In genomic region chr7:67765481-67765880, GRCh38 we compare ENCODE assay signal across 34 cellular contexts.
"Had no signal": no experiment of that assay in that cellular context is flagged by ENCODE, and none has a peak within 500 bp of the region (broad histone marks: within the 10 kb centered on the region; RNA-seq: fewer than 3 reads in every experiment).

No MANE protein-coding gene starts in this region.

- H3K36me3 ChIP-seq: adrenal gland, breast epithelium, cardiac muscle cell, colonic mucosa, esophagus squamous epithelium, gastroesophageal sphincter, heart right ventricle had no signal

- H3K27ac Mint-ChIP-seq: activated B cell treated with CpG ODN at 0.5 μM for 24 hours; activated CD8-positive, alpha-beta T cell treated with anti-CD3 and anti-CD28 coated beads for 36 hours; activated naive CD8-positive, alpha-beta T cell treated with anti-CD3 and anti-CD28 coated beads for 36 hours; activated naive CD8-positive, alpha-beta T cell treated with anti-CD3 and anti-CD28 coated beads, Interleukin-2, amount 50 U/mL, for 24 hours; activated T-helper 17 cell treated with anti-CD3 and anti-CD28 coated beads, Interleukin-2, amount 50 U/mL, for 72 hours; brain had no signal

- H3K36me3 Mint-ChIP-seq: activated naive CD8-positive, alpha-beta T cell treated with anti-CD3 and anti-CD28 coated beads for 36 hours; brain had no signal

- H3K27me3 ChIP-seq: adrenal gland, breast epithelium, cardiac muscle cell, colonic mucosa, esophagus squamous epithelium had no signal

- H3K9me3 Mint-ChIP-seq: activated B cell treated with CpG ODN at 0.5 μM for 24 hours had no signal

- H3K4me1 Mint-ChIP-seq: activated B cell treated with CpG ODN at 0.5 μM for 24 hours; activated naive CD8-positive, alpha-beta T cell treated with anti-CD3 and anti-CD28 coated beads for 36 hours; activated naive CD8-positive, alpha-beta T cell treated with anti-CD3 and anti-CD28 coated beads, Interleukin-2, amount 50 U/mL, for 24 hours; activated T-helper 17 cell treated with anti-CD3 and anti-CD28 coated beads, Interleukin-2, amount 50 U/mL, for 72 hours had no signal

- H3K9me3 ChIP-seq: adrenal gland, colonic mucosa had no signal

- H3K27ac ChIP-seq: adrenal gland, breast epithelium, cardiac muscle cell, colonic mucosa, epithelial cell of prostate, esophagus squamous epithelium, gastroesophageal sphincter, heart right ventricle, VCaP had no signal

- H3K27me3 Mint-ChIP-seq: activated B cell treated with CpG ODN at 0.5 μM for 24 hours; activated CD8-positive, alpha-beta T cell treated with anti-CD3 and anti-CD28 coated beads for 36 hours; activated naive CD8-positive, alpha-beta T cell treated with anti-CD3 and anti-CD28 coated beads for 36 hours; activated naive CD8-positive, alpha-beta T cell treated with anti-CD3 and anti-CD28 coated beads, Interleukin-2, amount 50 U/mL, for 24 hours; activated T-helper 17 cell treated with anti-CD3 and anti-CD28 coated beads, Interleukin-2, amount 50 U/mL, for 72 hours had no signal

- H3K4me3 ChIP-seq: adrenal gland, breast epithelium, cardiac muscle cell, colonic mucosa, esophagus squamous epithelium, gastroesophageal sphincter, heart right ventricle had no signal

- H3K4me3 Mint-ChIP-seq: activated B cell treated with CpG ODN at 0.5 μM for 24 hours; activated CD8-positive, alpha-beta T cell treated with anti-CD3 and anti-CD28 coated beads for 36 hours; activated naive CD8-positive, alpha-beta T cell treated with anti-CD3 and anti-CD28 coated beads for 36 hours; activated naive CD8-positive, alpha-beta T cell treated with anti-CD3 and anti-CD28 coated beads, Interleukin-2, amount 50 U/mL, for 24 hours; activated T-cell treated with anti-CD3 and anti-CD28 coated beads, Interleukin-2, amount 50 U/mL, for 4 hours; activated T-helper 17 cell treated with anti-CD3 and anti-CD28 coated beads, Interleukin-2, amount 50 U/mL, for 72 hours; brain had no signal

- FAIRE-seq: endometrium, endothelial cell of umbilical vein had no signal

- DNase-seq: activated B cell treated with CpG ODN at 0.5 μM for 24 hours; activated CD4-positive, alpha-beta T cell treated with anti-CD3 and anti-CD28 coated beads for 48 hours; activated CD4-positive, alpha-beta T cell treated with anti-CD3 and anti-CD28 coated beads, Interleukin-2, amount 50 U/mL, for 1 hour; activated CD4-positive, alpha-beta T cell treated with anti-CD3 and anti-CD28 coated beads, Interleukin-2, amount 50 U/mL, for 48 hours; activated CD8-positive, alpha-beta memory T cell treated with anti-CD3 and anti-CD28 coated beads for 24 hours; activated CD8-positive, alpha-beta T cell treated with anti-CD3 and anti-CD28 coated beads for 36 hours; activated effector memory CD4-positive, alpha-beta T cell treated with Interleukin-2 at 50 U/mL for 16 hours; activated gamma-delta T cell treated with Interleukin-2 at 50 U/mL for 16 hours; activated naive CD4-positive, alpha-beta T cell treated with anti-CD3 and anti-CD28 coated beads, Interleukin-2, amount 50 U/mL, for 16 hours; activated naive CD4-positive, alpha-beta T cell treated with Interleukin-2 at 50 U/mL for 16 hours; activated naive CD8-positive, alpha-beta T cell treated with anti-CD3 and anti-CD28 coated beads for 36 hours; activated naive CD8-positive, alpha-beta T cell treated with anti-CD3 and anti-CD28 coated beads, Interleukin-2, amount 50 U/mL, for 24 hours; activated T-cell treated with anti-CD3 and anti-CD28 coated beads, Interleukin-2, amount 50 U/mL, for 4 hours; adrenal gland; amygdala; aorta; central memory CD4-positive, alpha-beta T cell; cerebellar nuclear complex; colonic mucosa; effector CD8-positive, alpha-beta T cell; esophagus squamous epithelium; foreskin melanocyte; heart right ventricle; T-helper 2 cell had no signal

- ATAC-seq: activated CD4-positive, CD25-positive, alpha-beta regulatory T cell treated with anti-CD3 and anti-CD28 coated beads, Interleukin-2, amount 50 U/mL, for 24 hours; activated CD8-positive, alpha-beta T cell treated with anti-CD3 and anti-CD28 coated beads for 36 hours; activated naive CD8-positive, alpha-beta T cell treated with anti-CD3 and anti-CD28 coated beads, Interleukin-2, amount 50 U/mL, for 24 hours; activated T-cell treated with anti-CD3 and anti-CD28 coated beads, Interleukin-2, amount 50 U/mL, for 4 hours; activated T-helper 17 cell treated with anti-CD3 and anti-CD28 coated beads, Interleukin-2, amount 50 U/mL, for 72 hours; gastroesophageal sphincter; heart right ventricle had no signal

- H3K4me1 ChIP-seq: adrenal gland, breast epithelium, colonic mucosa, esophagus squamous epithelium, gastroesophageal sphincter, heart right ventricle had no signal
